15 cellular contexts compared by ENCODE assay signal in the genomic region with DNA sequence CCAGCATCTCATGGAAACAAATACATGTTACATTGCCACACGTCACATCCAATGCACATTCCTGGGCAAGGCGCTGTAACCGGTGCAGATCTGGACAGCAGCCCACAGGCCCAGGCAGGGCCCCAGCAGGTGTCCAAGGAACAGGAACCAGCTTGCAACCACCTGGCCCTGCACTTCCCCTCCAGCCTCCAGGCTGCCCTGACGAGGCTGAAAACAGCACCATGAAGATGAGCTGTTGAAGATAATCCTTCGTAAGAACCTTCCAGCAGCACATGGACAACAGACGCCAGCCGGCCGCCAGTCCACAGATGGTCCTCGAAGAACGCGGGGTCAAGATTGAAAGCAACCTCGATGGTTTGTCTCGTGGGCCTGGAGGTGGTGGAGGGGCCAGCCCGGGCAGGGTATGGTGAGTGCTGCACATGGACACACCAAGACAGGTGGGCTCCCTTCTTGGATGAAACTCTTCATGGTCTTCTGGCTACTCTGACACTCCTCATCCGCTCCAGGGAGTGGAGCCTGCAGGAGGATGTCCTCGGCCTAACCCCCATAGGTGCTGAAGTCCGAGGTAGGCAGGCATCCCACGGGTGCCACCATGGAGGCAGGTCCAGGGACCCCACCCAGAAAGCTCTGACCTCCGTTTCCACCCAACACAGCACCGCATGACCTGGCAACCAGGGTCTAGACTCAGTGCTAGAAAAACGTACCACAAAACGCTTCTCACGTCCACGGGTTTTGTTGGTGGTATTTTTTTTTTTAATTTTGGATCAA. TPM values are rescaled to one million over a fixed set of nuclear protein-coding genes. Genes with fewer than 3 reads are reported as not detected.
DNase-seq lines count a peak whose midpoint lies in the region; ATAC-seq, FAIRE-seq and TF ChIP-seq lines count a peak whose summit lies in the region.
"Had no signal": no experiment of that assay in that cellular context is flagged by ENCODE, and none has a peak within 500 bp of the region (broad histone marks: within the 10 kb centered on the region; RNA-seq: fewer than 3 reads in every experiment).

No MANE protein-coding gene starts in this region.

- peak overlapping the region in 9 of 11 experiments; percentile 6 to 82 (median 76); a peak in 17 of 22 replicates for H3K4me2 ChIP-seq in BLaER1 treated with 17β-estradiol and CSF1 and Interleukin-3, amounts not matched to agents 10 nM and 100 nM
- H3K4me2 ChIP-seq in H1 (ENCODE audit: insufficient read depth in 1 of 2, low read depth in 2 of 2, low read length in 2 of 2) (no peak overlapping the region), neuronal stem cell (ENCODE audit: insufficient read depth, low read length, poor library complexity, severe bottlenecking) (no peak overlapping the region)

- H3K23me2 ChIP-seq in H1 (ENCODE audit: low read depth, low read length), result no peaks in the 10 kb centered on the region

- H2AK5ac ChIP-seq in H1 (ENCODE audit: low read depth, low read length) (no peak overlapping the region), neuronal stem cell (ENCODE audit: low read depth, low read length) (no peak overlapping the region)

- H3K27me3 ChIP-seq in BLaER1 treated with 17β-estradiol and CSF1 and Interleukin-3, amounts not matched to agents 10 nM and 100 nM, result peaks cover 0 to 6% (median 0%) of the 10 kb centered on the region in 11 experiments; a peak in 5 of 22 replicates
- H3K27me3 ChIP-seq in H1 (replicated peaks in 1 of 4; ENCODE audit: control insufficient read depth in 3 of 4, extremely low read depth in 1 of 4, insufficient read depth in 3 of 4, low read length in 3 of 4) (no peaks in the 10 kb centered on the region), neuronal stem cell (ENCODE audit: control insufficient read depth in 3 of 3, insufficient read depth in 3 of 3, low read depth in 1 of 3, low read length in 3 of 3) (no peaks in the 10 kb centered on the region)
- H3K27me3 ChIP-seq: upper lobe of left lung had no signal

- TF ChIP-seq POLR2A in H1 (IDR thresholded peaks at IDR 0.05; ENCODE audit: control extremely low read depth in 1 of 2, low read depth in 2 of 2, low read length in 2 of 2), result no peak

- TF ChIP-seq RAD21 in H1 (IDR thresholded peaks at IDR 0.05 in 1 of 2, conservative IDR thresholded peaks at IDR 0.05 in 1 of 2; ENCODE audit: low read depth in 2 of 2, low read length in 2 of 2), result no peak

- FAIRE-seq in H1 (lab: Jason Lieb, UNC), result no peak

- peak overlapping the region in 1 of 11 experiments; percentile 32; a peak in 1 of 22 replicates for H3K9ac ChIP-seq in BLaER1 treated with 17β-estradiol and CSF1 and Interleukin-3, amounts not matched to agents 10 nM and 100 nM
- H3K9ac ChIP-seq in H1 (replicated peaks in 1 of 4; ENCODE audit: extremely low read depth in 1 of 4, low read depth in 3 of 4, low read length in 3 of 4), result no peak overlapping the region
- no peak overlapping the region for H3K9ac ChIP-seq in neuronal stem cell (ENCODE audit: low read depth, low read length, poor library complexity)

- H3K18ac ChIP-seq in H1 (ENCODE audit: extremely low read depth, low read length) (no peak overlapping the region), neuronal stem cell (ENCODE audit: low read length) (peak overlapping the region; percentile 9)

- no peak overlapping the region for H3K14ac ChIP-seq in H1 (ENCODE audit: insufficient read length)
- no peak overlapping the region for H3K14ac ChIP-seq in neuronal stem cell (ENCODE audit: low read length)

- no peak overlapping the region for H3K27ac ChIP-seq in BLaER1 treated with 17β-estradiol and CSF1 and Interleukin-3, amounts not matched to agents 10 nM and 100 nM
- peak overlapping the region; percentile 88 for H3K27ac ChIP-seq in RWPE1
- H3K27ac ChIP-seq in H1 (ENCODE audit: low read depth, low read length), result no peak overlapping the region
- no peak overlapping the region for H3K27ac ChIP-seq in neuronal stem cell (replicated peaks; ENCODE audit: low read length)
- H3K27ac ChIP-seq: upper lobe of left lung had no signal

- TF ChIP-seq CTCF in RWPE1 (conservative IDR thresholded peaks at IDR 0.05; ENCODE audit: low read depth), result no peak
- no peak for TF ChIP-seq CTCF in H1 (IDR thresholded peaks at IDR 0.05; ENCODE audit: control extremely low read depth in 1 of 3, insufficient read depth in 1 of 3, low read depth in 1 of 3, low read length in 3 of 3)

- DNase-seq in RWPE1 (ENCODE audit: low spot score) (peak; percentile 77), H1 (ENCODE audit: low read depth in 1 of 2, low spot score in 2 of 2) (no peak), neuronal stem cell (ENCODE audit: low spot score) (no peak), NCI-H446 (lab: John Stamatoyannopoulos, UW) (no peak)
- no peak for DNase-seq in activated CD8-positive, alpha-beta T cell treated with anti-CD3 and anti-CD28 coated beads, Interleukin-2, amount 10 ng/mL, durations not matched to agents 7 days and 5 days
- DNase-seq: activated CD4-positive, alpha-beta T cell treated with anti-CD3 and anti-CD28 coated beads, Interleukin-2, amount 10 ng/mL, durations not matched to agents 7 days and 5 days; activated naive CD8-positive, alpha-beta T cell treated with anti-CD3 and anti-CD28 coated beads, Interleukin-2, amount 10 ng/mL, durations not matched to agents 7 days and 5 days; NCI-H1092 treated with DMSO at 0.1 percent for 48 hours; NCI-H2171; stimulated activated naive CD4-positive, alpha-beta T cell had no signal

- H3K79me2 ChIP-seq in H1 (ENCODE audit: control insufficient read depth in 1 of 2, insufficient read depth in 2 of 2, low read length in 2 of 2), result no peaks in the 10 kb centered on the region

- no peak for TF ChIP-seq EP300 in H1 (IDR thresholded peaks at IDR 0.05; ENCODE audit: borderline replicate concordance in 1 of 2, low read depth in 2 of 2, low read length in 2 of 2)

- H3K4ac ChIP-seq in H1 (replicated peaks; ENCODE audit: insufficient read length, low read depth, low read length), result no peak overlapping the region
- H3K4ac ChIP-seq in neuronal stem cell (ENCODE audit: low read length), result no peak overlapping the region

- H3K36me3 ChIP-seq in BLaER1 treated with 17β-estradiol and CSF1 and Interleukin-3, amounts not matched to agents 10 nM and 100 nM, result peaks cover 0 to 35% (median 0%) of the 10 kb centered on the region in 11 experiments; a peak in 8 of 22 replicates
- peaks cover 4 to 50% (median 19%) of the 10 kb centered on the region in 4 experiments; a peak in 6 of 8 replicates for H3K36me3 ChIP-seq in H1 (ENCODE audit: control insufficient read depth in 2 of 4, insufficient read depth in 4 of 4, low read length in 3 of 4)
- H3K36me3 ChIP-seq in neuronal stem cell (replicated peaks in 1 of 2; ENCODE audit: control insufficient read depth in 2 of 2, insufficient read depth in 2 of 2, low read length in 2 of 2), result peaks cover 0 to 2% of the 10 kb centered on the region in 2 donors

- no peaks in the 10 kb centered on the region for H3K36me3 Mint-ChIP-seq in activated CD8-positive, alpha-beta T cell treated with anti-CD3 and anti-CD28 coated beads, Interleukin-2, amount 10 ng/mL, durations not matched to agents 7 days and 5 days (ENCODE audit: low read depth)
- H3K36me3 Mint-ChIP-seq: activated naive CD8-positive, alpha-beta T cell treated with anti-CD3 and anti-CD28 coated beads, Interleukin-2, amount 10 ng/mL, durations not matched to agents 7 days and 5 days had no signal

- H4K5ac ChIP-seq in H1 (ENCODE audit: insufficient read length, low read depth, low read length), result no peak overlapping the region

- H2BK12ac ChIP-seq in H1 (ENCODE audit: low read depth, low read length) (no peak overlapping the region), neuronal stem cell (ENCODE audit: low read length) (no peak overlapping the region)

- H3K79me1 ChIP-seq in H1 (ENCODE audit: low read depth, low read length), result peaks cover 3% of the 10 kb centered on the region; the same call in 1 of the 2 replicates
- no peaks in the 10 kb centered on the region for H3K79me1 ChIP-seq in neuronal stem cell (ENCODE audit: low read depth, low read length)

- H4K20me1 ChIP-seq in BLaER1 treated with 17β-estradiol and CSF1 and Interleukin-3, amounts not matched to agents 10 nM and 100 nM, result peaks cover 0 to 7% (median 0%) of the 10 kb centered on the region in 11 experiments; a peak in 4 of 22 replicates
- peaks cover 0 to 1% of the 10 kb centered on the region in 2 experiments for H4K20me1 ChIP-seq in H1 (replicated peaks in 1 of 2; ENCODE audit: control insufficient read depth in 1 of 2, insufficient read depth in 2 of 2, low read length in 2 of 2)

- WGBS in H1 (ENCODE audit: extremely low coverage in 1 of 2, insufficient coverage in 1 of 2, insufficient read length in 1 of 2, insufficient replicate concordance in 2 of 2, low coverage in 1 of 2, low lambda C conversion rate in 2 of 2, missing lambda C conversion rate in 1 of 2), 2 experiments, result 89% methylated on average over 21 of the region's 24 CpGs; no CpG with 5 or more reads in 1 of the 2 experiments
- no CpG with 5 or more reads among the region's 24 CpGs for WGBS in neuronal stem cell (ENCODE audit: extremely low coverage in 2 of 2, insufficient read length in 2 of 2, insufficient replicate concordance in 1 of 2), 2 donors

- no peak overlapping the region for H3K23ac ChIP-seq in H1 (ENCODE audit: insufficient read length)
- H3K23ac ChIP-seq in neuronal stem cell (ENCODE audit: low read depth, low read length, poor library complexity), result no peak overlapping the region

- H3K4me3 ChIP-seq in BLaER1 treated with 17β-estradiol and CSF1 and Interleukin-3, amounts not matched to agents 10 nM and 100 nM, result no peak overlapping the region
- H3K4me3 ChIP-seq in H1 (ENCODE audit: extremely low read depth in 1 of 4, insufficient read depth in 2 of 4, low read depth in 3 of 4, low read length in 4 of 4), result no peak overlapping the region
- no peak overlapping the region for H3K4me3 ChIP-seq in neuronal stem cell (ENCODE audit: low read length in 2 of 2)
- H3K4me3 ChIP-seq: upper lobe of left lung had no signal

- no peak overlapping the region for H3K56ac ChIP-seq in H1 (replicated peaks; ENCODE audit: insufficient read length, low read depth, low read length)

- no peak overlapping the region for H2BK15ac ChIP-seq in H1 (ENCODE audit: low read length)
- H2BK15ac ChIP-seq in neuronal stem cell (ENCODE audit: low read length), result no peak overlapping the region

- POLR2A ChIA-PET in RWPE1 (lab: Yijun Ruan, JAX; ENCODE audit: low non-redundant PET) (no interaction called here), H1 (lab: Charles Lee; ENCODE audit: partially characterized antibody) (interaction anchor here (1.0 to 2.1 kb wide), 2 partner anchors 17 to 18 kb away, joined by 3 to 6 read pairs; no protein-coding TSS in a partner anchor)
- POLR2A ChIA-PET in activated CD8-positive, alpha-beta T cell treated with anti-CD3 and anti-CD28 coated beads, Interleukin-2, amount 10 ng/mL, durations not matched to agents 7 days and 5 days (lab: Charles Lee), result no interaction called here

- no peak overlapping the region for H4K8ac ChIP-seq in H1 (ENCODE audit: extremely low read depth, insufficient read depth, low read length)
- no peak overlapping the region for H4K8ac ChIP-seq in neuronal stem cell (ENCODE audit: low read depth, low read length)

- no peak for ATAC-seq in activated CD8-positive, alpha-beta T cell treated with anti-CD3 and anti-CD28 coated beads, Interleukin-2, amount 10 ng/mL, durations not matched to agents 7 days and 5 days
- no peak for ATAC-seq in HG03039 (IDR thresholded peaks at IDR 0.05; ENCODE audit: unreplicated experiment)
- ATAC-seq in HG03097 (IDR thresholded peaks at IDR 0.05; ENCODE audit: low FRiP score, unreplicated experiment), result no peak

- H2BK120ac ChIP-seq in H1 (replicated peaks; ENCODE audit: low read depth, low read length) (no peak overlapping the region), neuronal stem cell (ENCODE audit: low read depth, low read length) (no peak overlapping the region)

- no peak overlapping the region for H3K4me3 Mint-ChIP-seq in activated CD8-positive, alpha-beta T cell treated with anti-CD3 and anti-CD28 coated beads, Interleukin-2, amount 10 ng/mL, durations not matched to agents 7 days and 5 days
- H3K4me3 Mint-ChIP-seq: activated CD4-positive, alpha-beta T cell treated with anti-CD3 and anti-CD28 coated beads, Interleukin-2, amount 10 ng/mL, durations not matched to agents 7 days and 5 days; activated naive CD8-positive, alpha-beta T cell treated with anti-CD3 and anti-CD28 coated beads, Interleukin-2, amount 10 ng/mL, durations not matched to agents 7 days and 5 days; central memory CD8-positive, alpha-beta T cell had no signal

- no peak overlapping the region for H4K91ac ChIP-seq in H1 (replicated peaks; ENCODE audit: insufficient read length, low read length)
- no peak overlapping the region for H4K91ac ChIP-seq in neuronal stem cell (ENCODE audit: low read depth, low read length, poor library complexity)

- 0 out of 2 replicates have a peak overlapping the region, but pooled peaks have one; percentile 5 for H2BK5ac ChIP-seq in H1 (ENCODE audit: low read depth, low read length)
- H2BK5ac ChIP-seq in neuronal stem cell (ENCODE audit: low read length), result no peak overlapping the region

- CTCF ChIA-PET in RWPE1 (lab: Yijun Ruan, JAX), result no interaction called here
- CTCF ChIA-PET in H1 (lab: Charles Lee; ENCODE audit: partially characterized antibody), result interaction anchor here (0.6 kb wide), 1 partner anchor 163 kb away, joined by 3 read pairs; no protein-coding TSS in a partner anchor
- CTCF ChIA-PET in activated CD8-positive, alpha-beta T cell treated with anti-CD3 and anti-CD28 coated beads, Interleukin-2, amount 10 ng/mL, durations not matched to agents 7 days and 5 days (lab: Charles Lee), result no interaction called here

- no peak overlapping the region for H2BK20ac ChIP-seq in H1 (ENCODE audit: low read length)

- no peaks in the 10 kb centered on the region for H3K27me3 Mint-ChIP-seq in activated CD8-positive, alpha-beta T cell treated with anti-CD3 and anti-CD28 coated beads, Interleukin-2, amount 10 ng/mL, durations not matched to agents 7 days and 5 days (ENCODE audit: low read depth)
- H3K27me3 Mint-ChIP-seq: activated CD4-positive, alpha-beta T cell treated with anti-CD3 and anti-CD28 coated beads, Interleukin-2, amount 10 ng/mL, durations not matched to agents 7 days and 5 days; activated naive CD8-positive, alpha-beta T cell treated with anti-CD3 and anti-CD28 coated beads, Interleukin-2, amount 10 ng/mL, durations not matched to agents 7 days and 5 days; central memory CD8-positive, alpha-beta T cell had no signal

- H3K4me1 Mint-ChIP-seq in activated CD8-positive, alpha-beta T cell treated with anti-CD3 and anti-CD28 coated beads, Interleukin-2, amount 10 ng/mL, durations not matched to agents 7 days and 5 days (ENCODE audit: low read depth), result peaks cover 6% of the 10 kb centered on the region

- no peaks in the 10 kb centered on the region for H3K9me3 Mint-ChIP-seq in activated CD8-positive, alpha-beta T cell treated with anti-CD3 and anti-CD28 coated beads, Interleukin-2, amount 10 ng/mL, durations not matched to agents 7 days and 5 days (ENCODE audit: insufficient read depth)
- H3K9me3 Mint-ChIP-seq: activated CD4-positive, alpha-beta T cell treated with anti-CD3 and anti-CD28 coated beads, Interleukin-2, amount 10 ng/mL, durations not matched to agents 7 days and 5 days; activated naive CD8-positive, alpha-beta T cell treated with anti-CD3 and anti-CD28 coated beads, Interleukin-2, amount 10 ng/mL, durations not matched to agents 7 days and 5 days; central memory CD8-positive, alpha-beta T cell had no signal

- H3K27ac Mint-ChIP-seq in activated CD8-positive, alpha-beta T cell treated with anti-CD3 and anti-CD28 coated beads, Interleukin-2, amount 10 ng/mL, durations not matched to agents 7 days and 5 days, result no peak overlapping the region
- H3K27ac Mint-ChIP-seq: activated CD4-positive, alpha-beta T cell treated with anti-CD3 and anti-CD28 coated beads, Interleukin-2, amount 10 ng/mL, durations not matched to agents 7 days and 5 days; activated naive CD8-positive, alpha-beta T cell treated with anti-CD3 and anti-CD28 coated beads, Interleukin-2, amount 10 ng/mL, durations not matched to agents 7 days and 5 days had no signal

- H3K4me1 ChIP-seq in BLaER1 treated with 17β-estradiol and CSF1 and Interleukin-3, amounts not matched to agents 10 nM and 100 nM, result peaks cover 1 to 58% (median 49%) of the 10 kb centered on the region in 10 experiments
- H3K4me1 ChIP-seq in H1 (replicated peaks in 1 of 4; ENCODE audit: control insufficient read depth in 3 of 4, insufficient read depth in 4 of 4, low read length in 3 of 4) (peaks cover 0 to 5% (median 0%) of the 10 kb centered on the region in 4 experiments; a peak in 1 of 7 replicates), neuronal stem cell (ENCODE audit: control insufficient read depth in 2 of 2, insufficient read depth in 1 of 2, low read depth in 1 of 2, low read length in 2 of 2) (peaks cover 0 to 1% of the 10 kb centered on the region in 2 donors)
- H3K4me1 ChIP-seq: upper lobe of left lung had no signal

- H2AFZ ChIP-seq in H1 (ENCODE audit: low read length), result no peak overlapping the region
- no peak overlapping the region for H2AFZ ChIP-seq in neuronal stem cell (ENCODE audit: low read length)

- H3K9me3 ChIP-seq in BLaER1 treated with 17β-estradiol and CSF1 and Interleukin-3, amounts not matched to agents 10 nM and 100 nM (replicated peaks in 1 of 11), result peaks cover 10 to 34% (median 19%) of the 10 kb centered on the region in 11 experiments; a peak in 20 of 22 replicates
- H3K9me3 ChIP-seq in H1 (ENCODE audit: insufficient read depth in 2 of 2, low read depth in 1 of 2, low read length in 1 of 2), result no peaks in the 10 kb centered on the region
- H3K9me3 ChIP-seq in neuronal stem cell (replicated peaks in 1 of 2; ENCODE audit: control insufficient read depth in 2 of 2, insufficient read depth in 1 of 2, low read depth in 1 of 2, low read length in 2 of 2), result peaks cover 0 to 3% of the 10 kb centered on the region in 2 donors
- H3K9me3 ChIP-seq: upper lobe of left lung had no signal

RNA-seq across cellular contexts. Expression of gene PDGFA, which starts 22.9 kb away (rescaled TPM):
- 38.0 and 43.0 TPM in 2 replicates for total RNA-seq in H1 (2021; fragmentation: NEBNext Ultra II Directional; extraction: Animal tissue kit (Norgen Biotek cat#: 25700))
- polyA plus RNA-seq in H1 (2011; rRNA removed), result 21.1 and 22.3 TPM in 2 replicates
- 18.1 TPM for polyA plus RNA-seq in H1 (2011; cell fraction: cytosol; rRNA removed)
- polyA plus RNA-seq in H1 (2011; cell fraction: nucleus; rRNA removed), result 42.6 TPM
- 42.0 to 59.5 TPM (median 51.8 TPM) in 4 replicates for polyA plus RNA-seq in H1 (2012, experiment 1 of 2)
- 33.3 TPM for polyA plus RNA-seq in H1 (2012, experiment 2 of 2)
- 34.8 TPM for polyA plus RNA-seq in H1 (2013, experiment 1 of 2)
- 38.8 TPM for polyA plus RNA-seq in H1 (2013, experiment 2 of 2)
- polyA minus RNA-seq in H1 (2011; rRNA and poly(A)+ RNA removed), result 46.5 and 53.1 TPM in 2 replicates
- 78.2 TPM for polyA minus RNA-seq in H1 (2011; cell fraction: cytosol; rRNA and poly(A)+ RNA removed)
- 31.0 TPM for polyA minus RNA-seq in H1 (2011; cell fraction: nucleus; rRNA and poly(A)+ RNA removed)
- 6.2 TPM for polyA plus RNA-seq in neuronal stem cell (2013, experiment 1 of 2)
- polyA plus RNA-seq in neuronal stem cell (2013, experiment 2 of 2), result 5.7 TPM
- total RNA-seq in activated CD8-positive, alpha-beta T cell treated with anti-CD3 and anti-CD28 coated beads, Interleukin-2, amount 10 ng/mL, durations not matched to agents 7 days and 5 days, result under 1 TPM; 0.50 to 0.79 TPM

Comparison
In these comparisons a context has a peak if more than half of its experiments do, and no peak if none do; other contexts are left out.
1. H3K4me2 ChIP-seq: peak in BLaER1 treated with 17β-estradiol and CSF1 and Interleukin-3, amounts not matched to agents 10 nM and 100 nM (9 of 11); none in H1 (0 of 2) and neuronal stem cell (single experiment).
2. RNA of gene PDGFA, which starts 22.9 kb away (total RNA-seq): 38.0 to 43.0 TPM in H1; 0.50 to 0.79 TPM in activated CD8-positive, alpha-beta T cell treated with anti-CD3 and anti-CD28 coated beads, Interleukin-2, amount 10 ng/mL, durations not matched to agents 7 days and 5 days; every median in the first group is over 10 times any median in the second.